In the genomic region with DNA sequence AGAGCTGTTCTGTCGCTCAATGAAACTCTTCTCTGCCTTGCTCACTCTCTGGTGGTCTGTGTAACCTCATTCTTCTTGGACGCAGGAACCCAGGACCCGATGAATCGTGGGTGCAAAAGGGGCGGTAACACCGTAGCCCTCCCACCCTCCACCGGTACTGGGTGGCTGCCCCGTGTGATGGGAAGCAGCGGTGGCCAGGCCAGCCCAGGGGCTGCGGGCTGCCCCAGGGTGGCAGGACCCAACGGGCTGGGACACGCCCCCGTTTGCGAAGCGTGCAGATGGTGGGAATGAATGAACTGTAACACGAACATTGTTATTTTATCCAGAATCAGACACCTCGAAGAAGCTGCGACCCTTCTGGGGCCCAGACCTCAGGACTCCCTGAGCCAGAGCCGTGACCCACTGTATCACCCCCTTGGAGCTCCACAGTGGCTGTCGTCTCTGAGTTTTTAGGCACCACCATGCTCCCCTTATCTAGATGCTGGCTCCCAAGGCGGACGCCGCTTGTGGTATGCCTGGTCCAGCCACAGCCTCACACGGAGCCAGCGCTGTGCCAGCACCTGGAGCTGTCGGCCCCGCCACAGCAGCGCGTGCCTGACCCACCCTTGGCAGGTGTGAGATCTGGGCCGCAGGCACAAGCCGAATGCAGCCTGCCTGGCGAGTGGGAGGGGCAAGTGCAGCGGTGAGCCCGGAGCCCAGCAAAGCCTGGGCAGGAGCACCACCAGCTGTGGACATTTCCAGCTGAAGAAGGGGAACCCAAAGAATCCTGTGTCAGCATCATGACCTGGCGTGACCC, we compare ENCODE assay signal across 25 cellular contexts.
"Had no signal": no experiment of that assay in that cellular context is flagged by ENCODE, and none has a peak within 500 bp of the region (broad histone marks: within the 10 kb centered on the region; RNA-seq: fewer than 3 reads in every experiment).

No MANE protein-coding gene starts in this region.

- H3K79me2 ChIP-seq: parathyroid adenoma had no signal

- DNase-seq: naive B cell; naive thymus-derived CD8-positive, alpha-beta T cell; nephron progenitor cell; occipital lobe; ovary; psoas muscle; right lobe of liver; sigmoid colon; small intestine; stimulated activated CD4-positive, alpha-beta T cell treated with anti-CD3 and anti-CD28 coated beads, Interleukin-15, amount 100 ng/mL, for 24 hours; stimulated activated CD4-positive, alpha-beta T cell treated with anti-CD3 and anti-CD28 coated beads, Interleukin-2, amount 100 ng/mL, for 24 hours; stimulated activated CD4-positive, alpha-beta T cell treated with anti-CD3 and anti-CD28 coated beads, Interleukin-2, amount 100 ng/mL, for 48 hours; stimulated activated CD4-positive, alpha-beta T cell treated with anti-CD3 and anti-CD28 coated beads, Interleukin-4, amount 100 ng/mL, for 24 hours; stimulated activated naive B cell treated with anti-CD40 and anti-IgM and Interleukin-4, amounts not matched to agents 10 μg/mL and 1 μg/mL and 100 μg/mL, for 72 hours; stimulated activated naive CD4-positive, alpha-beta T cell treated with Interleukin-2 at 50 U/mL for 16 hours; stomach; thyroid gland; trophoblast cell; uterus had no signal

- H3K27me3 ChIP-seq: ovary, right lobe of liver, sigmoid colon, thyroid gland, tibial nerve, upper lobe of left lung, uterus had no signal

- H3K4me1 ChIP-seq: parathyroid adenoma, psoas muscle, right lobe of liver, sigmoid colon, stomach, thyroid gland, tibial nerve, upper lobe of left lung, uterus had no signal

- ATAC-seq: naive thymus-derived CD8-positive, alpha-beta T cell; psoas muscle; right cardiac atrium; stimulated activated effector memory CD8-positive, alpha-beta T cell treated with anti-CD3 and anti-CD28 coated beads, Interleukin-12 subunit alpha, Interleukin-12 subunit beta, amount 100 ng/mL, for 72 hours; stimulated activated naive B cell treated with anti-CD40 and anti-IgM and Interleukin-4, amounts not matched to agents 10 μg/mL and 1 μg/mL and 100 μg/mL, for 72 hours had no signal

- H3K4me3 ChIP-seq: ovary, psoas muscle, right lobe of liver, sigmoid colon, stomach, thoracic aorta, thyroid gland, tibial nerve, upper lobe of left lung, uterus had no signal

- H2AFZ ChIP-seq: parathyroid adenoma had no signal

- H3K9ac ChIP-seq: parathyroid adenoma had no signal

- H3K27ac ChIP-seq: ovary, parathyroid adenoma, psoas muscle, right lobe of liver, sigmoid colon, stomach, thoracic aorta, thyroid gland, tibial nerve, upper lobe of left lung, uterus had no signal

- FAIRE-seq: small intestine had no signal

- H3K9me3 ChIP-seq: ovary, psoas muscle, right lobe of liver, sigmoid colon, stomach, thoracic aorta, thyroid gland, tibial nerve, upper lobe of left lung, uterus had no signal

- H3K36me3 ChIP-seq: ovary, right lobe of liver, sigmoid colon, stomach, thoracic aorta, thyroid gland, tibial nerve, upper lobe of left lung, uterus had no signal
